Comparison of ENCODE assay signal across 1 cellular context in genomic region chr20:51023617-51024155, GRCh38.
TF ChIP-seq lines count a peak whose summit lies in the region.

No MANE protein-coding gene starts in this region.

TF ChIP-seq in GM12878, 131 proteins besides CTCF, POLR2A, EP300 and RAD21:
- TF ChIP-seq BCLAF1 (IDR thresholded peaks at IDR 0.05) (no peak), RELB (IDR thresholded peaks at IDR 0.05; ENCODE audit: low read depth) (no peak), ZNF622 (IDR thresholded peaks at IDR 0.05) (no peak), JUNB (IDR thresholded peaks at IDR 0.05) (no peak), HDAC2 (IDR thresholded peaks at IDR 0.05) (no peak), ZBTB40 (IDR thresholded peaks at IDR 0.05; ENCODE audit: borderline replicate concordance) (no peak), ZZZ3 (IDR thresholded peaks at IDR 0.05; ENCODE audit: control insufficient read depth, insufficient read length, low read depth) (no peak), CREB1 (IDR thresholded peaks at IDR 0.05; ENCODE audit: low read depth) (no peak)
